Comparison of ENCODE assay signal across 1 cellular context in the genomic region with DNA sequence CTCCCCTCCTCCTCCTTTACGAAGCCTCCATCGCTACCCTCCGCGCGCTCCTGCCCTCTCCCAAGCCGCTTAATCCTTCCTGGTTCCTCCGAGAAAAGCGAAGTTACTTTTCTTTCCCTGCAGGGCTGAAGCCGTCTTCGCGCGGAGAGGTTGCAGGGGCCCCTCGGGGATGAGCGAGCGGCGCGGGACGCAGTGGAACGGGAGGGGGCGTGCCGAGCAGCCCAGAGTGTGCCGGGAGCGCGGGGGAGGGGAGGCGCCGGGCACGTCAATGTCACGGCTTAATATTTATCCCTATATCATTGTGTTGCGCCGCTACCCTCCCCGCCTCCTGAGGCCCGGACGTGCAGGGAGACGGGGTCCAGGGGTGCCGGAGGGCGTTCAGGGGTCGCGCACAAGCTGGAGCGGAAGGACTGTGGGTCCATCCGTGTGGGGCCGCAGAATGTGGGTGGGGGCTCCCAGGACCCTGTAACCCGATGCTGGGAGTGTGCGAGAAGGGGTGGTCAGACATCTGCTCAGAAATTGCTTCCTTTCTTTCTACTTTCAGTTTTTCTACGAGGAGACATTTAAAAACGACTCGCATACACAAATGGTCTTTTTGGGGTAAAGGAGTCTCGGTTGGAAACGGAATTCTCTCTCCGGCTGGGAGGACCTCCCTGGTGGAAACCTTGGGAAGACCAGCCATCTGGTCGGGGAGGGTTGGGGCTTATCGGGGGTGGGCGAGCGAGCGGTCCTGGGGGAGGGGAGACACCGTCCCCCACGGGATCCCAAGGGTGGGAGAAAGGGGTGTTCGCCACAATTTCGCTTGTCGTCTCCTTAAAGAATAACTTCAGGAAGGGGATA.
TF ChIP-seq lines count a peak whose summit lies in the region.

No MANE protein-coding gene starts in this region.

TF ChIP-seq in GM12878, 131 proteins besides CTCF, POLR2A, EP300 and RAD21 (continues in another document):
- TF ChIP-seq SREBF2 (IDR thresholded peaks at IDR 0.05; ENCODE audit: low read length) (no peak), LARP7 (IDR thresholded peaks at IDR 0.05) (peak; percentile 40; the same call in 1 of the 2 replicates), BACH1 (IDR thresholded peaks at IDR 0.05; ENCODE audit: borderline replicate concordance) (peak; percentile 49; the same call in 1 of the 2 replicates), MEF2B (IDR thresholded peaks at IDR 0.05; ENCODE audit: partially characterized antibody, poor library complexity, severe bottlenecking) (peak; percentile 48), YY1 (IDR thresholded peaks at IDR 0.05; ENCODE audit: low read depth, low read length) (peak; percentile 40), HCFC1 (IDR thresholded peaks at IDR 0.05; ENCODE audit: low read length) (0 out of 2 replicates have a peak, but pooled peaks have one; percentile 18), MXI1 (IDR thresholded peaks at IDR 0.05; ENCODE audit: low read depth, low read length) (peak; percentile 86), POLR2AphosphoS2 (IDR thresholded peaks at IDR 0.05; ENCODE audit: low read depth, low read length) (peak; percentile 22; the same call in 1 of the 2 replicates), EED (IDR thresholded peaks at IDR 0.05; ENCODE audit: low read depth) (peak; percentile 62), NR2F1 (conservative IDR thresholded peaks at IDR 0.05) (peak; percentile 50; the same call in 1 of the 2 replicates), MTA2 (IDR thresholded peaks at IDR 0.05; ENCODE audit: low read depth) (peak; percentile 35; the same call in 1 of the 2 replicates), BHLHE40 (IDR thresholded peaks at IDR 0.05; ENCODE audit: borderline replicate concordance in 1 of 2, low read depth in 2 of 2, low read length in 1 of 2) (peak; percentile 81 to 90), NFXL1 (IDR thresholded peaks at IDR 0.05; ENCODE audit: borderline replicate concordance) (no peak), CBX5 (IDR thresholded peaks at IDR 0.05; ENCODE audit: low read depth) (peak; percentile 56), WRNIP1 (IDR thresholded peaks at IDR 0.05; ENCODE audit: borderline replicate concordance, low read depth, low read length) (no peak), GATAD2B (conservative IDR thresholded peaks at IDR 0.05; ENCODE audit: low read depth) (0 out of 2 replicates have a peak, but pooled peaks have one; percentile 42), ATF7 (IDR thresholded peaks at IDR 0.05; ENCODE audit: low read depth) (0 out of 2 replicates have a peak, but pooled peaks have one; percentile 36), SMAD5 (IDR thresholded peaks at IDR 0.05; ENCODE audit: low read depth) (peak; percentile 18; the same call in 1 of the 2 replicates), ZSCAN29 (IDR thresholded peaks at IDR 0.05) (no peak), CHD2 (IDR thresholded peaks at IDR 0.05; ENCODE audit: borderline replicate concordance, low read depth, low read length) (peak; percentile 87), CBFB (IDR thresholded peaks at IDR 0.05; ENCODE audit: low read depth) (no peak), TARDBP (IDR thresholded peaks at IDR 0.05; ENCODE audit: borderline replicate concordance) (0 out of 2 replicates have a peak, but pooled peaks have one; percentile 33), TCF12 (IDR thresholded peaks at IDR 0.05; ENCODE audit: low read depth, low read length) (0 out of 2 replicates have a peak, but pooled peaks have one; percentile 5), CREB1 (IDR thresholded peaks at IDR 0.05; ENCODE audit: low read depth) (peak; percentile 64), PAX8 (IDR thresholded peaks at IDR 0.05) (no peak), ASH2L (IDR thresholded peaks at IDR 0.05; ENCODE audit: borderline replicate concordance, low read depth) (peak; percentile 63; the same call in 1 of the 2 replicates), SMC3 (IDR thresholded peaks at IDR 0.05; ENCODE audit: borderline replicate concordance, low read length) (peak; percentile 11; the same call in 1 of the 2 replicates), IKZF1 (conservative IDR thresholded peaks at IDR 0.05) (peak; percentile 57; the same call in 1 of the 2 replicates), MTA3 (IDR thresholded peaks at IDR 0.05; ENCODE audit: borderline replicate concordance, low read length) (no peak), HDAC2 (IDR thresholded peaks at IDR 0.05) (no peak), DPF2 (IDR thresholded peaks at IDR 0.05) (peak; percentile 10; the same call in 1 of the 2 replicates), CREM (IDR thresholded peaks at IDR 0.05; ENCODE audit: low read depth) (0 out of 2 replicates have a peak, but pooled peaks have one; percentile 47), RUNX3 (IDR thresholded peaks at IDR 0.05; ENCODE audit: low read length) (0 out of 2 replicates have a peak, but pooled peaks have one; percentile 5), SMARCA5 (IDR thresholded peaks at IDR 0.05) (peak; percentile 55; the same call in 1 of the 2 replicates), MYB (IDR thresholded peaks at IDR 0.05; ENCODE audit: borderline replicate concordance, low read depth, low read length) (no peak), IKZF2 (IDR thresholded peaks at IDR 0.05) (peak; percentile 43 to 62; a peak in 3 of 4 replicates), HDGF (IDR thresholded peaks at IDR 0.05) (peak; percentile 54), SIN3A (IDR thresholded peaks at IDR 0.05; ENCODE audit: low read depth, low read length) (peak; percentile 19; the same call in 1 of the 2 replicates), TCF3 (IDR thresholded peaks at IDR 0.05; ENCODE audit: borderline replicate concordance, insufficient read depth, low read depth, low read length) (no peak), RB1 (IDR thresholded peaks at IDR 0.05; ENCODE audit: borderline replicate concordance) (peak; percentile 71; the same call in 1 of the 2 replicates), EGR1 (IDR thresholded peaks at IDR 0.05; ENCODE audit: borderline replicate concordance in 1 of 2, low read depth in 2 of 2, low read length in 2 of 2) (peak in 1 of 2 experiments; percentile 65; a peak in 2 of 3 replicates), ZZZ3 (IDR thresholded peaks at IDR 0.05; ENCODE audit: control insufficient read depth, insufficient read length, low read depth) (no peak), ZNF217 (IDR thresholded peaks at IDR 0.05) (no peak), PAX5 (IDR thresholded peaks at IDR 0.05; ENCODE audit: borderline replicate concordance, low read depth, low read length) (peak; percentile 21; the same call in 1 of the 2 replicates), CHD1 (IDR thresholded peaks at IDR 0.05; ENCODE audit: low read depth, low read length) (0 out of 2 replicates have a peak, but pooled peaks have one; percentile 25)
- TF ChIP-seq, protein P1, sequence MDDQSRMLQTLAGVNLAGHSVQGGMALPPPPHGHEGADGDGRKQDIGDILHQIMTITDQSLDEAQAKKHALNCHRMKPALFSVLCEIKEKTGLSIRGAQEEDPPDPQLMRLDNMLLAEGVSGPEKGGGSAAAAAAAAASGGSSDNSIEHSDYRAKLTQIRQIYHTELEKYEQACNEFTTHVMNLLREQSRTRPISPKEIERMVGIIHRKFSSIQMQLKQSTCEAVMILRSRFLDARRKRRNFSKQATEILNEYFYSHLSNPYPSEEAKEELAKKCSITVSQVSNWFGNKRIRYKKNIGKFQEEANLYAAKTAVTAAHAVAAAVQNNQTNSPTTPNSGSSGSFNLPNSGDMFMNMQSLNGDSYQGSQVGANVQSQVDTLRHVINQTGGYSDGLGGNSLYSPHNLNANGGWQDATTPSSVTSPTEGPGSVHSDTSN (IDR thresholded peaks at IDR 0.05; ENCODE audit: insufficient replicate concordance, low read depth, low read length), result peak; percentile 65
- TF ChIP-seq, protein P2, sequence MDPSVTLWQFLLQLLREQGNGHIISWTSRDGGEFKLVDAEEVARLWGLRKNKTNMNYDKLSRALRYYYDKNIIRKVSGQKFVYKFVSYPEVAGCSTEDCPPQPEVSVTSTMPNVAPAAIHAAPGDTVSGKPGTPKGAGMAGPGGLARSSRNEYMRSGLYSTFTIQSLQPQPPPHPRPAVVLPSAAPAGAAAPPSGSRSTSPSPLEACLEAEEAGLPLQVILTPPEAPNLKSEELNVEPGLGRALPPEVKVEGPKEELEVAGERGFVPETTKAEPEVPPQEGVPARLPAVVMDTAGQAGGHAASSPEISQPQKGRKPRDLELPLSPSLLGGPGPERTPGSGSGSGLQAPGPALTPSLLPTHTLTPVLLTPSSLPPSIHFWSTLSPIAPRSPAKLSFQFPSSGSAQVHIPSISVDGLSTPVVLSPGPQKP (IDR thresholded peaks at IDR 0.05; ENCODE audit: low read depth, low read length), result no peak
- TF ChIP-seq, protein P3, sequence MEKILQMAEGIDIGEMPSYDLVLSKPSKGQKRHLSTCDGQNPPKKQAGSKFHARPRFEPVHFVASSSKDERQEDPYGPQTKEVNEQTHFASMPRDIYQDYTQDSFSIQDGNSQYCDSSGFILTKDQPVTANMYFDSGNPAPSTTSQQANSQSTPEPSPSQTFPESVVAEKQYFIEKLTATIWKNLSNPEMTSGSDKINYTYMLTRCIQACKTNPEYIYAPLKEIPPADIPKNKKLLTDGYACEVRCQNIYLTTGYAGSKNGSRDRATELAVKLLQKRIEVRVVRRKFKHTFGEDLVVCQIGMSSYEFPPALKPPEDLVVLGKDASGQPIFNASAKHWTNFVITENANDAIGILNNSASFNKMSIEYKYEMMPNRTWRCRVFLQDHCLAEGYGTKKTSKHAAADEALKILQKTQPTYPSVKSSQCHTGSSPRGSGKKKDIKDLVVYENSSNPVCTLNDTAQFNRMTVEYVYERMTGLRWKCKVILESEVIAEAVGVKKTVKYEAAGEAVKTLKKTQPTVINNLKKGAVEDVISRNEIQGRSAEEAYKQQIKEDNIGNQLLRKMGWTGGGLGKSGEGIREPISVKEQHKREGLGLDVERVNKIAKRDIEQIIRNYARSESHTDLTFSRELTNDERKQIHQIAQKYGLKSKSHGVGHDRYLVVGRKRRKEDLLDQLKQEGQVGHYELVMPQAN (conservative IDR thresholded peaks at IDR 0.05), result peak; percentile 76
- TF ChIP-seq, protein P4, sequence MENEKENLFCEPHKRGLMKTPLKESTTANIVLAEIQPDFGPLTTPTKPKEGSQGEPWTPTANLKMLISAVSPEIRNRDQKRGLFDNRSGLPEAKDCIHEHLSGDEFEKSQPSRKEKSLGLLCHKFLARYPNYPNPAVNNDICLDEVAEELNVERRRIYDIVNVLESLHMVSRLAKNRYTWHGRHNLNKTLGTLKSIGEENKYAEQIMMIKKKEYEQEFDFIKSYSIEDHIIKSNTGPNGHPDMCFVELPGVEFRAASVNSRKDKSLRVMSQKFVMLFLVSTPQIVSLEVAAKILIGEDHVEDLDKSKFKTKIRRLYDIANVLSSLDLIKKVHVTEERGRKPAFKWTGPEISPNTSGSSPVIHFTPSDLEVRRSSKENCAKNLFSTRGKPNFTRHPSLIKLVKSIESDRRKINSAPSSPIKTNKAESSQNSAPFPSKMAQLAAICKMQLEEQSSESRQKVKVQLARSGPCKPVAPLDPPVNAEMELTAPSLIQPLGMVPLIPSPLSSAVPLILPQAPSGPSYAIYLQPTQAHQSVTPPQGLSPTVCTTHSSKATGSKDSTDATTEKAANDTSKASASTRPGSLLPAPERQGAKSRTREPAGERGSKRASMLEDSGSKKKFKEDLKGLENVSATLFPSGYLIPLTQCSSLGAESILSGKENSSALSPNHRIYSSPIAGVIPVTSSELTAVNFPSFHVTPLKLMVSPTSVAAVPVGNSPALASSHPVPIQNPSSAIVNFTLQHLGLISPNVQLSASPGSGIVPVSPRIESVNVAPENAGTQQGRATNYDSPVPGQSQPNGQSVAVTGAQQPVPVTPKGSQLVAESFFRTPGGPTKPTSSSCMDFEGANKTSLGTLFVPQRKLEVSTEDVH (IDR thresholded peaks at IDR 0.05; ENCODE audit: low read depth, partially characterized antibody), result no peak
- TF ChIP-seq, protein P5, sequence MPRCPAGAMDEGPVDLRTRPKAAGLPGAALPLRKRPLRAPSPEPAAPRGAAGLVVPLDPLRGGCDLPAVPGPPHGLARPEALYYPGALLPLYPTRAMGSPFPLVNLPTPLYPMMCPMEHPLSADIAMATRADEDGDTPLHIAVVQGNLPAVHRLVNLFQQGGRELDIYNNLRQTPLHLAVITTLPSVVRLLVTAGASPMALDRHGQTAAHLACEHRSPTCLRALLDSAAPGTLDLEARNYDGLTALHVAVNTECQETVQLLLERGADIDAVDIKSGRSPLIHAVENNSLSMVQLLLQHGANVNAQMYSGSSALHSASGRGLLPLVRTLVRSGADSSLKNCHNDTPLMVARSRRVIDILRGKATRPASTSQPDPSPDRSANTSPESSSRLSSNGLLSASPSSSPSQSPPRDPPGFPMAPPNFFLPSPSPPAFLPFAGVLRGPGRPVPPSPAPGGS (IDR thresholded peaks at IDR 0.05; ENCODE audit: borderline replicate concordance, insufficient read depth, low read depth, low read length, poor library complexity, severe bottlenecking), result peak; percentile 12
- TF ChIP-seq, protein P6, sequence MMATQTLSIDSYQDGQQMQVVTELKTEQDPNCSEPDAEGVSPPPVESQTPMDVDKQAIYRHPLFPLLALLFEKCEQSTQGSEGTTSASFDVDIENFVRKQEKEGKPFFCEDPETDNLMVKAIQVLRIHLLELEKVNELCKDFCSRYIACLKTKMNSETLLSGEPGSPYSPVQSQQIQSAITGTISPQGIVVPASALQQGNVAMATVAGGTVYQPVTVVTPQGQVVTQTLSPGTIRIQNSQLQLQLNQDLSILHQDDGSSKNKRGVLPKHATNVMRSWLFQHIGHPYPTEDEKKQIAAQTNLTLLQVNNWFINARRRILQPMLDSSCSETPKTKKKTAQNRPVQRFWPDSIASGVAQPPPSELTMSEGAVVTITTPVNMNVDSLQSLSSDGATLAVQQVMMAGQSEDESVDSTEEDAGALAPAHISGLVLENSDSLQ (IDR thresholded peaks at IDR 0.05), result peak; percentile 85
- TF ChIP-seq, protein P7, sequence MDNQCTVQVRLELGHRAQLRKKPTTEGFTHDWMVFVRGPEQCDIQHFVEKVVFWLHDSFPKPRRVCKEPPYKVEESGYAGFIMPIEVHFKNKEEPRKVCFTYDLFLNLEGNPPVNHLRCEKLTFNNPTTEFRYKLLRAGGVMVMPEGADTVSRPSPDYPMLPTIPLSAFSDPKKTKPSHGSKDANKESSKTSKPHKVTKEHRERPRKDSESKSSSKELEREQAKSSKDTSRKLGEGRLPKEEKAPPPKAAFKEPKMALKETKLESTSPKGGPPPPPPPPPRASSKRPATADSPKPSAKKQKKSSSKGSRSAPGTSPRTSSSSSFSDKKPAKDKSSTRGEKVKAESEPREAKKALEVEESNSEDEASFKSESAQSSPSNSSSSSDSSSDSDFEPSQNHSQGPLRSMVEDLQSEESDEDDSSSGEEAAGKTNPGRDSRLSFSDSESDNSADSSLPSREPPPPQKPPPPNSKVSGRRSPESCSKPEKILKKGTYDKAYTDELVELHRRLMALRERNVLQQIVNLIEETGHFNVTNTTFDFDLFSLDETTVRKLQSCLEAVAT (IDR thresholded peaks at IDR 0.05), result peak; percentile 42; the same call in 1 of the 2 replicates
- TF ChIP-seq, protein P8, sequence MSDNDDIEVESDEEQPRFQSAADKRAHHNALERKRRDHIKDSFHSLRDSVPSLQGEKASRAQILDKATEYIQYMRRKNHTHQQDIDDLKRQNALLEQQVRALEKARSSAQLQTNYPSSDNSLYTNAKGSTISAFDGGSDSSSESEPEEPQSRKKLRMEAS (IDR thresholded peaks at IDR 0.05; ENCODE audit: low read depth, low read length), result 0 out of 2 replicates have a peak, but pooled peaks have one; percentile 15
- TF ChIP-seq, protein P9, sequence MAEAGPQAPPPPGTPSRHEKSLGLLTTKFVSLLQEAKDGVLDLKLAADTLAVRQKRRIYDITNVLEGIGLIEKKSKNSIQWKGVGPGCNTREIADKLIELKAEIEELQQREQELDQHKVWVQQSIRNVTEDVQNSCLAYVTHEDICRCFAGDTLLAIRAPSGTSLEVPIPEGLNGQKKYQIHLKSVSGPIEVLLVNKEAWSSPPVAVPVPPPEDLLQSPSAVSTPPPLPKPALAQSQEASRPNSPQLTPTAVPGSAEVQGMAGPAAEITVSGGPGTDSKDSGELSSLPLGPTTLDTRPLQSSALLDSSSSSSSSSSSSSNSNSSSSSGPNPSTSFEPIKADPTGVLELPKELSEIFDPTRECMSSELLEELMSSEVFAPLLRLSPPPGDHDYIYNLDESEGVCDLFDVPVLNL (IDR thresholded peaks at IDR 0.05; ENCODE audit: low read depth, low read length), result no peak
